ENCODE assay signal across 8 cellular contexts in genomic region chr13:38582133-38582532, GRCh38.
A peak's percentile ranks its signal among the peaks of the same experiment; 100 is the strongest.
DNase-seq lines count a peak whose midpoint lies in the region; FAIRE-seq and TF ChIP-seq lines count a peak whose summit lies in the region.

No MANE protein-coding gene starts in this region.

- no peaks in the 10 kb centered on the region for H3K79me2 ChIP-seq in KMS-11 (ENCODE audit: insufficient read depth, low read depth)

- no TSS peak for BruUV-seq in Caco-2 (replicated peaks; lab: Mats Ljungman, UMichigan)

- no peak overlapping the region for H3K4me2 ChIP-seq in KMS-11

- H3K9ac ChIP-seq in KMS-11 = no peak overlapping the region

- TF ChIP-seq POLR2A in prostate gland (IDR thresholded peaks at IDR 0.05) = no peak

- DNase-seq in Caco-2 (peak in 1 of 2 experiments; percentile 60), GM19239 (ENCODE audit: insufficient read length, low spot score) (no peak), SHP77 (lab: John Stamatoyannopoulos, UW) (peak; percentile 28 to 57), fibroblast of the aortic adventitia (ENCODE audit: low read depth) (peak; percentile 33), prostate gland (ENCODE audit: low spot score) (peak; percentile 22)
- no peak for DNase-seq in stimulated activated CD4-positive, alpha-beta T cell treated with anti-CD3 and anti-CD28 coated beads, Interleukin-15, amount 100 ng/mL, for 24 hours
- no peak for DNase-seq in stimulated activated CD4-positive, alpha-beta T cell treated with anti-CD3 and anti-CD28 coated beads, Interleukin-1b, Interleukin-23, amount 100 ng/mL, for 48 hours

- FAIRE-seq in GM19239 (lab: Jason Lieb, UNC) = peak; percentile 82

- H3K4me3 Mint-ChIP-seq in Caco-2 (ENCODE audit: unreplicated experiment) = no peak overlapping the region

- H3K4me1 ChIP-seq in Caco-2 = no peaks in the 10 kb centered on the region
- no peaks in the 10 kb centered on the region for H3K4me1 ChIP-seq in KMS-11 (ENCODE audit: low read depth, poor library complexity, severe bottlenecking)
- no peaks in the 10 kb centered on the region for H3K4me1 ChIP-seq in prostate gland (replicated peaks)

- H3K9me3 ChIP-seq in Caco-2 (no peaks in the 10 kb centered on the region), prostate gland (no peaks in the 10 kb centered on the region)

- no peaks in the 10 kb centered on the region for H3K9me3 Mint-ChIP-seq in Caco-2 (ENCODE audit: unreplicated experiment)

- H3K27ac ChIP-seq in KMS-11 (no peak overlapping the region), prostate gland (no peak overlapping the region)

- TF ChIP-seq CTCF in Caco-2 (IDR thresholded peaks at IDR 0.05; ENCODE audit: insufficient read depth in 1 of 2, low read depth in 1 of 2, low read length in 1 of 2, severe bottlenecking in 1 of 2, unreplicated experiment in 1 of 2) (peak; percentile 58 to 71), KMS-11 (conservative IDR thresholded peaks at IDR 0.05; ENCODE audit: low read depth, low read length) (peak; percentile 44; the same call in 1 of the 2 replicates), fibroblast of the aortic adventitia (IDR thresholded peaks at IDR 0.05; ENCODE audit: insufficient read depth, low read length) (peak; percentile 24), prostate gland (IDR thresholded peaks at IDR 0.05) (peak in 3 of 4 experiments; percentile 17 to 36 (median 32))

- 13% methylated on average over 2 of the region's 2 CpGs for whole genome bisulfite sequencing in prostate gland

- POLR2A ChIA-PET in Caco-2 (lab: Charles Lee) = no interaction called here

- no peaks in the 10 kb centered on the region for H4K20me1 ChIP-seq in KMS-11 (ENCODE audit: insufficient read depth)

- H3K27me3 ChIP-seq in Caco-2 (replicated peaks; ENCODE audit: control insufficient read depth, insufficient read depth, low read length) (no peaks in the 10 kb centered on the region), KMS-11 (ENCODE audit: insufficient read depth, low read depth) (no peaks in the 10 kb centered on the region), prostate gland (replicated peaks; ENCODE audit: insufficient read depth) (no peaks in the 10 kb centered on the region)

- H3K36me3 Mint-ChIP-seq in Caco-2 (ENCODE audit: insufficient read depth, unreplicated experiment) = no peaks in the 10 kb centered on the region

- H3K4me1 Mint-ChIP-seq in Caco-2 (ENCODE audit: low read depth, unreplicated experiment) = no peaks in the 10 kb centered on the region

- intact Hi-C loops in Caco-2 (cut with micrococcal nuclease; ENCODE audit: unreplicated experiment) (loop anchor here (1.0 to 5.0 kb wide), 8 partner anchors 50 to 942 kb away; partner anchors contain the start of gene UFM1), prostate gland (cut with DNase I) (no loop called here)

- H3K4me3 ChIP-seq in Caco-2 (ENCODE audit: low read depth, low read length) (no peak overlapping the region), KMS-11 (IDR thresholded peaks at IDR 0.05; ENCODE audit: insufficient read depth, low read depth, low read length) (no peak overlapping the region), fibroblast of the aortic adventitia (ENCODE audit: low read depth, low read length) (no peak overlapping the region), prostate gland (no peak overlapping the region)

- no peaks in the 10 kb centered on the region for H3K27me3 Mint-ChIP-seq in Caco-2 (ENCODE audit: insufficient read depth, unreplicated experiment)

- no peaks in the 10 kb centered on the region for H3K36me3 ChIP-seq in Caco-2 (ENCODE audit: control insufficient read depth, insufficient read depth, low read length)
- H3K36me3 ChIP-seq in KMS-11 (ENCODE audit: insufficient read depth) = no peaks in the 10 kb centered on the region
- no peaks in the 10 kb centered on the region for H3K36me3 ChIP-seq in prostate gland

- CTCF ChIA-PET in Caco-2 (lab: Charles Lee) = interaction anchor here (0.6 to 1.5 kb wide), 15 partner anchors 8 to 942 kb away, joined by 3 to 7 read pairs (median 4); partner anchors contain the start of gene UFM1

- H3K27ac Mint-ChIP-seq in Caco-2 (ENCODE audit: unreplicated experiment) = no peak overlapping the region

- H2AFZ ChIP-seq in KMS-11 (ENCODE audit: low read depth) = no peak overlapping the region

Comparison
In these comparisons a context has a peak if more than half of its experiments do, and no peak if none do; other contexts are left out.
1. DNase-seq: peak in SHP77 (2 of 2), fibroblast of the aortic adventitia (single experiment) and prostate gland (single experiment); none in GM19239 (single experiment), stimulated activated CD4-positive, alpha-beta T cell treated with anti-CD3 and anti-CD28 coated beads, Interleukin-15, amount 100 ng/mL, for 24 hours (single experiment) and stimulated activated CD4-positive, alpha-beta T cell treated with anti-CD3 and anti-CD28 coated beads, Interleukin-1b, Interleukin-23, amount 100 ng/mL, for 48 hours (single experiment).
2. Peak in every context shown above with its lines, with median percentiles within 50 percentile points of each other: CTCF ChIP-seq.